Comparison of ENCODE assay signal across 18 cellular contexts in genomic region chr20:15837563-15837962, GRCh38.
"Had no signal": no experiment of that assay in that cellular context is flagged by ENCODE, and none has a peak within 500 bp of the region (broad histone marks: within the 10 kb centered on the region; RNA-seq: fewer than 3 reads in every experiment).

No MANE protein-coding gene starts in this region.

- DNase-seq: dermis blood vessel endothelial cell; dorsolateral prefrontal cortex; effector CD4-positive, alpha-beta T cell; effector memory CD4-positive, alpha-beta T cell; foreskin keratinocyte; heart left ventricle; hypothalamus; left cardiac atrium; left lung; left ventricle myocardium superior; lower lobe of right lung; mesendoderm; mucosa of descending colon; naive B cell had no signal

- ATAC-seq: foreskin keratinocyte, gastroesophageal sphincter, heart left ventricle, left cardiac atrium, left lung, left ventricle myocardium superior, lower lobe of right lung, mucosa of descending colon had no signal

- H3K36me3 ChIP-seq: esophagus muscularis mucosa, gastroesophageal sphincter, heart left ventricle, left lung, lower lobe of right lung had no signal

- H3K27ac ChIP-seq: coronary artery, dorsolateral prefrontal cortex, esophagus muscularis mucosa, foreskin keratinocyte, gastroesophageal sphincter, heart left ventricle, hepatocyte, left lung, lower lobe of right lung had no signal

- H3K4me2 ChIP-seq: hepatocyte had no signal

- H3K4me1 ChIP-seq: esophagus muscularis mucosa, foreskin keratinocyte, gastroesophageal sphincter, heart left ventricle, left lung, lower lobe of right lung had no signal

- H3K79me2 ChIP-seq: hepatocyte had no signal

- H3K27ac Mint-ChIP-seq: naive B cell had no signal

- H3K27me3 ChIP-seq: dorsolateral prefrontal cortex, esophagus muscularis mucosa, foreskin keratinocyte, gastroesophageal sphincter, hepatocyte, left lung had no signal

- H2AFZ ChIP-seq: hepatocyte had no signal

- H3K9me3 ChIP-seq: esophagus muscularis mucosa, gastroesophageal sphincter, heart left ventricle, lower lobe of right lung, mucosa of descending colon had no signal

- H3K4me3 Mint-ChIP-seq: naive B cell had no signal

- H3K4me3 ChIP-seq: coronary artery, dorsolateral prefrontal cortex, esophagus muscularis mucosa, gastroesophageal sphincter, heart left ventricle, hepatocyte, left lung, lower lobe of right lung, mucosa of descending colon had no signal
